Comparison of ENCODE assay signal across 14 cellular contexts in the genomic region with DNA sequence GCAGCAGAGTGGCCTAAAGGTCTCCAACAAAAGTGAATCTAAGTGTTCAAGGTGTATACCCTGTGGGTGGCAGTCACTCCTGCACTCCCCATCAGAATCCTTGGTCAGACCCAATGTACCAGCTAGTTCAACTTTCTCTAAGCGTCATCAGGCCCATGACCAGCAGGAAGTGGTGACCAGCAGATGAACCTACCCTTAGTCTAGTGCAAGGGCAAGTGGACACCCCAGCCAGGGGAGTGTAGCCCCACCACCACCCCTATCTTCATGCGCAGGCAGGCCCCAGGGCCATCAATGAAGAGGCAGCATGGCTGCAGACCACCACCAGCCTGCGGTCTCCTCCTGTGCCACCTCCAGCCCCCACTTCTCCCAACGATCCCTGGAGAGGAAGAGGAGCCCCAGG.
"Had no signal": no experiment of that assay in that cellular context is flagged by ENCODE, and none has a peak within 500 bp of the region (broad histone marks: within the 10 kb centered on the region; RNA-seq: fewer than 3 reads in every experiment).

No MANE protein-coding gene starts in this region.

- H3K9me3 Mint-ChIP-seq: activated B cell treated with CpG ODN at 0.5 μM for 24 hours; activated CD4-positive, alpha-beta T cell treated with anti-CD3 and anti-CD28 coated beads, Interleukin-2, amount 10 ng/mL, durations not matched to agents 24 days and 14 days; activated naive CD4-positive, alpha-beta T cell treated with anti-CD3 and anti-CD28 coated beads for 36 hours; central memory CD8-positive, alpha-beta T cell; dendritic cell treated with granulocyte-macrophage colony-stimulating factor and Interleukin-4, amounts not matched to agents 40 ng/mL and 50 ng/mL, for 4 days; mesothelial cell of epicardium had no signal

- H3K27me3 ChIP-seq: uterus had no signal

- H3K4me1 Mint-ChIP-seq: activated B cell treated with CpG ODN at 0.5 μM for 24 hours; central memory CD8-positive, alpha-beta T cell; mesothelial cell of epicardium had no signal

- H3K36me3 ChIP-seq: thoracic aorta, uterus had no signal

- H3K4me1 ChIP-seq: uterus had no signal

- DNase-seq: activated B cell treated with CpG ODN at 0.5 μM for 24 hours; activated CD4-positive, alpha-beta T cell treated with anti-CD3 and anti-CD28 coated beads, Interleukin-2, amount 10 ng/mL, durations not matched to agents 24 days and 14 days; activated naive CD4-positive, alpha-beta T cell treated with anti-CD3 and anti-CD28 coated beads for 36 hours; endodermal cell; erythroblast; glutamatergic neuron; stimulated activated CD4-positive, alpha-beta T cell treated with anti-CD3 and anti-CD28 coated beads, Interleukin-2, amount 100 ng/mL, for 48 hours; stimulated activated naive CD4-positive, alpha-beta T cell treated with Interleukin-2 at 50 U/mL for 16 hours; uterus had no signal

- H3K27ac Mint-ChIP-seq: activated B cell treated with CpG ODN at 0.5 μM for 24 hours; activated CD4-positive, alpha-beta T cell treated with anti-CD3 and anti-CD28 coated beads, Interleukin-2, amount 10 ng/mL, durations not matched to agents 24 days and 14 days; activated naive CD4-positive, alpha-beta T cell treated with anti-CD3 and anti-CD28 coated beads for 36 hours; endodermal cell; mesothelial cell of epicardium; progenitor cell of endocrine pancreas had no signal

- H3K9me3 ChIP-seq: thoracic aorta, uterus had no signal

- H3K4me3 Mint-ChIP-seq: activated B cell treated with CpG ODN at 0.5 μM for 24 hours; activated CD4-positive, alpha-beta T cell treated with anti-CD3 and anti-CD28 coated beads, Interleukin-2, amount 10 ng/mL, durations not matched to agents 24 days and 14 days; activated naive CD4-positive, alpha-beta T cell treated with anti-CD3 and anti-CD28 coated beads for 36 hours; central memory CD8-positive, alpha-beta T cell; dendritic cell treated with granulocyte-macrophage colony-stimulating factor and Interleukin-4, amounts not matched to agents 40 ng/mL and 50 ng/mL, for 4 days; endodermal cell; mesothelial cell of epicardium had no signal

- H3K4me3 ChIP-seq: thoracic aorta, uterus had no signal

- H3K27ac ChIP-seq: thoracic aorta had no signal

- H3K36me3 Mint-ChIP-seq: mesothelial cell of epicardium had no signal
